15 cellular contexts compared by ENCODE assay signal in genomic region chr2:72082021-72082739, GRCh38.
"Had no signal": no experiment of that assay in that cellular context is flagged by ENCODE, and none has a peak within 500 bp of the region (broad histone marks: within the 10 kb centered on the region; RNA-seq: fewer than 3 reads in every experiment).

No MANE protein-coding gene starts in this region.

- H3K27ac ChIP-seq: cardiac muscle cell, esophagus muscularis mucosa, gastrocnemius medialis, pancreas, vagina had no signal

- H3K36me3 Mint-ChIP-seq: activated naive CD8-positive, alpha-beta T cell treated with anti-CD3 and anti-CD28 coated beads, Interleukin-2, amount 10 ng/mL, durations not matched to agents 7 days and 5 days; naive B cell; stimulated activated memory B cell treated with anti-CD40 and anti-IgM and Interleukin-4, amounts not matched to agents 10 μg/mL and 1 μg/mL and 100 μg/mL, for 72 hours had no signal

- DNase-seq: activated CD4-positive, alpha-beta T cell treated with anti-CD3 and anti-CD28 coated beads, Interleukin-2, amount 50 U/mL, for 1 hour; activated naive CD4-positive, alpha-beta T cell; activated naive CD8-positive, alpha-beta T cell treated with anti-CD3 and anti-CD28 coated beads, Interleukin-2, amount 10 ng/mL, durations not matched to agents 7 days and 5 days; activated T-cell treated with anti-CD3 and anti-CD28 coated beads for 4 hours; aorta; gastrocnemius medialis; left colon; midbrain; naive B cell; pancreas; stimulated activated CD4-positive, alpha-beta T cell treated with anti-CD3 and anti-CD28 coated beads, Interleukin-12 subunit alpha, Interleukin-12 subunit beta, amount 100 ng/mL, for 4 hours had no signal

- H3K4me3 Mint-ChIP-seq: activated naive CD8-positive, alpha-beta T cell treated with anti-CD3 and anti-CD28 coated beads, Interleukin-2, amount 10 ng/mL, durations not matched to agents 7 days and 5 days; naive B cell; stimulated activated memory B cell treated with anti-CD40 and anti-IgM and Interleukin-4, amounts not matched to agents 10 μg/mL and 1 μg/mL and 100 μg/mL, for 72 hours had no signal

- H3K9me3 Mint-ChIP-seq: activated naive CD8-positive, alpha-beta T cell treated with anti-CD3 and anti-CD28 coated beads, Interleukin-2, amount 10 ng/mL, durations not matched to agents 7 days and 5 days; stimulated activated memory B cell treated with anti-CD40 and anti-IgM and Interleukin-4, amounts not matched to agents 10 μg/mL and 1 μg/mL and 100 μg/mL, for 72 hours had no signal

- H3K4me1 ChIP-seq: esophagus muscularis mucosa, gastrocnemius medialis, vagina had no signal

- H3K4me1 Mint-ChIP-seq: activated naive CD8-positive, alpha-beta T cell treated with anti-CD3 and anti-CD28 coated beads, Interleukin-2, amount 10 ng/mL, durations not matched to agents 7 days and 5 days; stimulated activated memory B cell treated with anti-CD40 and anti-IgM and Interleukin-4, amounts not matched to agents 10 μg/mL and 1 μg/mL and 100 μg/mL, for 72 hours had no signal

- H3K4me3 ChIP-seq: cardiac muscle cell, esophagus muscularis mucosa, gastrocnemius medialis, pancreas, vagina had no signal

- H3K36me3 ChIP-seq: cardiac muscle cell, esophagus muscularis mucosa, gastrocnemius medialis, pancreas, vagina had no signal

- ATAC-seq: left colon; pancreas; stimulated activated memory B cell treated with anti-CD40 and anti-IgM and Interleukin-4, amounts not matched to agents 10 μg/mL and 1 μg/mL and 100 μg/mL, for 72 hours had no signal

- H3K27ac Mint-ChIP-seq: activated naive CD8-positive, alpha-beta T cell treated with anti-CD3 and anti-CD28 coated beads, Interleukin-2, amount 10 ng/mL, durations not matched to agents 7 days and 5 days; naive B cell; stimulated activated memory B cell treated with anti-CD40 and anti-IgM and Interleukin-4, amounts not matched to agents 10 μg/mL and 1 μg/mL and 100 μg/mL, for 72 hours had no signal

- H3K9me3 ChIP-seq: esophagus muscularis mucosa, gastrocnemius medialis, pancreas, vagina had no signal

- H3K27me3 ChIP-seq: cardiac muscle cell, gastrocnemius medialis, pancreas, vagina had no signal
